ENCODE assay signal across 19 cellular contexts in the genomic region with DNA sequence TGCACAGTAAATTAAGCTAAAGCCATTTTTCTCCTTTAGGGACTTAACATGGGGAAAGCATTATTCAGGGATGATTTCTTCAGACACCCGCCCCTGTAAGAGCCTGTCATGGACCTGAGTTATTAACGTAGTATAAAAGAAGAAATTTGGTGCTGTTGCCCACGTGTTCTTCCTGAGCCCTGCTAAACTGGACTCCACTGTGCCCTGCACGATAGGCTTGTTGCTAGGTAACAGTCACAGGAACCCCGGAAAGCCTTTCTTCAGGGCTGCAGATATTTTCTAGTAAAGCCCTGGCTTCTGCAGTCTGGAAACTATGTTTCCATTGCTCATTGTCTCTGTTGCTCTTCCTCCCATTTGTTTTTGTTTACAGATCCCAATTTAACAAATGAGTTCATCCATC.
"Had no signal": no experiment of that assay in that cellular context is flagged by ENCODE, and none has a peak within 500 bp of the region (broad histone marks: within the 10 kb centered on the region; RNA-seq: fewer than 3 reads in every experiment).

No MANE protein-coding gene starts in this region.

- H3K9me3 ChIP-seq: esophagus squamous epithelium, ovary had no signal

- H3K27me3 ChIP-seq: cardiac muscle cell, esophagus squamous epithelium, ovary had no signal

- H3K4me3 ChIP-seq: cardiac muscle cell, esophagus squamous epithelium, ovary had no signal

- H3K4me1 ChIP-seq: esophagus squamous epithelium had no signal

- FAIRE-seq: TTC549 had no signal

- H3K36me3 ChIP-seq: cardiac muscle cell, esophagus squamous epithelium, ovary had no signal

- DNase-seq: activated CD4-positive, alpha-beta memory T cell treated with anti-CD3 and anti-CD28 coated beads for 36 hours; activated CD4-positive, alpha-beta T cell treated with anti-CD3 and anti-CD28 coated beads for 36 hours; activated naive CD4-positive, alpha-beta T cell; activated naive CD8-positive, alpha-beta T cell treated with anti-CD3 and anti-CD28 coated beads, Interleukin-2, amount 10 ng/mL, durations not matched to agents 7 days and 5 days; activated T-cell treated with anti-CD3 and anti-CD28 coated beads, Interleukin-2, amount 50 U/mL, for 1 hour; amygdala; effector CD8-positive, alpha-beta T cell; esophagus squamous epithelium; immature natural killer cell; kidney glomerular epithelial cell; left ventricle myocardium superior; nephron progenitor cell; ovary; stimulated activated CD4-positive, alpha-beta T cell treated with anti-CD3 and anti-CD28 coated beads, Interleukin-1b, Interleukin-23, amount 100 ng/mL, for 48 hours; stimulated activated CD8-positive, alpha-beta memory T cell treated with anti-CD3 and anti-CD28 coated beads, Interleukin-4, amount 100 ng/mL, for 48 hours; stimulated activated naive CD4-positive, alpha-beta T cell; T-helper 2 cell had no signal

- H3K27ac ChIP-seq: cardiac muscle cell, esophagus squamous epithelium, ovary had no signal
